27 cellular contexts compared by ENCODE assay signal in the genomic region with DNA sequence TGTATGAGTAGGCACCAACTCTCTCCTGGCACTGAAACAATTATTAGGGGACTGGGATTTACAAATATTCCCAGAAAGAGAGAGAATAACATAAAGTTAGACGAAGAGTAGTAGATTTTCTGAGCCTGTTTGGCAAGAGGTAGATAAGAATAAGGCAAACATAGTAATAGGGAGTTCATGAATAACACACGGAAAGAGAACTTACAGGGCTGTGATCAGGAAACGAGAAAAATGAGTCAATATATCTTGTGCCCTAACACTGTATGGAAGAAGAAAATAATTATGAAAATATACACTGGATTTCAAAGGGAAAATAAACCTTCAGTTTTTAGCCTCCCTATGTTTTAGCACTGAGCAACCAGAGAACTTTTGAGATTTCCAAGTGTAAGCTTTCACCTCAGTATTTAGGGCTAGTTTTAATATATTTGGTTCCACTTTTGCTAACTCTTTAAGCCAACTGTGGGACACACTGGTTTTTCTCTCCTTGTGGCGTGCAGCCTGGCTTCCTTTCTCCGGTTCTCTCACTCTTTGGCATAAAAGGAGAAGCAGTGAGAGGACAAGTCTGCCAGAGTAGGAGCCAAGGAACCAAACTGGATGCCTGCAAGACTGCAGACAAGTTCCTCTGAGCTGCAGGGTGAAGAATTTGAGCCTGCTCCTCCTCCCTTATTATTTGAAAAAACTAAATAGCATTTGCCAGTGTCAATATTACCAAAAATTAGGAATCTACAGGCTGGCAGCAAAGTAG. TPM values are rescaled to one million over a fixed set of nuclear protein-coding genes. Genes with fewer than 3 reads are reported as not detected.
"Had no signal": no experiment of that assay in that cellular context is flagged by ENCODE, and none has a peak within 500 bp of the region (broad histone marks: within the 10 kb centered on the region; RNA-seq: fewer than 3 reads in every experiment).

No MANE protein-coding gene starts in this region.

- H3K4me1 ChIP-seq: right lobe of liver, testis, uterus had no signal

- H3K27ac Mint-ChIP-seq: activated CD4-positive, alpha-beta T cell treated with anti-CD3 and anti-CD28 coated beads for 36 hours; activated CD8-positive, alpha-beta memory T cell treated with anti-CD3 and anti-CD28 coated beads, Interleukin-2, amount 10 ng/mL, durations not matched to agents 7 days and 5 days; activated CD8-positive, alpha-beta T cell treated with anti-CD3 and anti-CD28 coated beads, Interleukin-2, amount 10 ng/mL, durations not matched to agents 7 days and 5 days; activated naive CD8-positive, alpha-beta T cell; activated T-cell treated with anti-CD3 and anti-CD28 coated beads, Interleukin-2, amount 50 U/mL, for 72 hours; dendritic cell treated with granulocyte-macrophage colony-stimulating factor and Interleukin-4, amounts not matched to agents 40 ng/mL and 50 ng/mL, for 4 days; nephron progenitor cell; progenitor cell of endocrine pancreas had no signal

- H3K9me3 Mint-ChIP-seq: dendritic cell treated with granulocyte-macrophage colony-stimulating factor and Interleukin-4, amounts not matched to agents 40 ng/mL and 50 ng/mL, for 4 days; nephron progenitor cell had no signal

- H3K27me3 ChIP-seq: ovary, right lobe of liver, testis had no signal

- H3K9me3 ChIP-seq: ovary, right lobe of liver, testis, uterus had no signal

- H3K36me3 Mint-ChIP-seq: activated CD8-positive, alpha-beta memory T cell treated with anti-CD3 and anti-CD28 coated beads, Interleukin-2, amount 10 ng/mL, durations not matched to agents 7 days and 5 days; activated naive CD8-positive, alpha-beta T cell; naive B cell had no signal

- H3K4me3 ChIP-seq: ovary, right lobe of liver, testis, uterus had no signal

- DNase-seq: activated CD4-positive, alpha-beta T cell treated with anti-CD3 and anti-CD28 coated beads for 36 hours; activated CD4-positive, CD25-positive, alpha-beta regulatory T cell; activated CD8-positive, alpha-beta memory T cell treated with anti-CD3 and anti-CD28 coated beads, Interleukin-2, amount 10 ng/mL, durations not matched to agents 7 days and 5 days; activated CD8-positive, alpha-beta T cell treated with anti-CD3 and anti-CD28 coated beads, Interleukin-2, amount 10 ng/mL, durations not matched to agents 7 days and 5 days; activated naive CD4-positive, alpha-beta T cell; activated T-cell treated with anti-CD3 and anti-CD28 coated beads, Interleukin-2, amount 50 U/mL, for 72 hours; anterior cingulate cortex; effector CD4-positive, alpha-beta T cell; glutamatergic neuron; left cardiac atrium; left ventricle myocardium superior; naive B cell; nephron progenitor cell; ovary; right lobe of liver; stimulated activated CD4-positive, alpha-beta T cell treated with anti-CD3 and anti-CD28 coated beads, Interleukin-2, amount 100 ng/mL, for 48 hours; stimulated activated naive CD8-positive, alpha-beta T cell treated with anti-CD3 and anti-CD28 coated beads, Interleukin-15, Interleukin-2, amounts not matched to agents 100 U/mL and 50 U/mL, for 24 hours; T1000; testis; trophoblast cell; uterus had no signal

- H3K4me1 Mint-ChIP-seq: activated CD4-positive, alpha-beta T cell treated with anti-CD3 and anti-CD28 coated beads for 36 hours; activated CD8-positive, alpha-beta memory T cell treated with anti-CD3 and anti-CD28 coated beads, Interleukin-2, amount 10 ng/mL, durations not matched to agents 7 days and 5 days; central memory CD8-positive, alpha-beta T cell; naive B cell had no signal

- H3K36me3 ChIP-seq: ovary, right lobe of liver, uterus had no signal

- H3K4me3 Mint-ChIP-seq: activated CD4-positive, alpha-beta T cell treated with anti-CD3 and anti-CD28 coated beads for 36 hours; activated CD8-positive, alpha-beta memory T cell treated with anti-CD3 and anti-CD28 coated beads, Interleukin-2, amount 10 ng/mL, durations not matched to agents 7 days and 5 days; activated CD8-positive, alpha-beta T cell treated with anti-CD3 and anti-CD28 coated beads, Interleukin-2, amount 10 ng/mL, durations not matched to agents 7 days and 5 days; activated naive CD8-positive, alpha-beta T cell; activated T-cell treated with anti-CD3 and anti-CD28 coated beads, Interleukin-2, amount 50 U/mL, for 72 hours; central memory CD8-positive, alpha-beta T cell; dendritic cell treated with granulocyte-macrophage colony-stimulating factor and Interleukin-4, amounts not matched to agents 40 ng/mL and 50 ng/mL, for 4 days; naive B cell; nephron progenitor cell had no signal

- H3K27ac ChIP-seq: ovary, right lobe of liver, testis, uterus had no signal

RNA-seq across cellular contexts. Expression of a gene that starts 6.6 kb away (rescaled TPM):
- total RNA-seq: activated CD4-positive, alpha-beta T cell treated with anti-CD3 and anti-CD28 coated beads for 36 hours; activated CD8-positive, alpha-beta memory T cell treated with anti-CD3 and anti-CD28 coated beads, Interleukin-2, amount 10 ng/mL, durations not matched to agents 7 days and 5 days; activated CD8-positive, alpha-beta T cell treated with anti-CD3 and anti-CD28 coated beads, Interleukin-2, amount 10 ng/mL, durations not matched to agents 7 days and 5 days; activated T-cell treated with anti-CD3 and anti-CD28 coated beads, Interleukin-2, amount 50 U/mL, for 72 hours; bronchial epithelial cell; epithelial cell of proximal tubule had no signal
